1 cellular context compared by ENCODE assay signal in genomic region chr7:47580175-47580701, GRCh38.
A peak's percentile ranks its signal among the peaks of the same experiment; 100 is the strongest.
TF ChIP-seq lines count a peak whose summit lies in the region.

No MANE protein-coding gene starts in this region.

TF ChIP-seq in HepG2, 621 proteins besides CTCF, POLR2A, EP300 and RAD21 (continued from another document):
- TF ChIP-seq, protein P1, sequence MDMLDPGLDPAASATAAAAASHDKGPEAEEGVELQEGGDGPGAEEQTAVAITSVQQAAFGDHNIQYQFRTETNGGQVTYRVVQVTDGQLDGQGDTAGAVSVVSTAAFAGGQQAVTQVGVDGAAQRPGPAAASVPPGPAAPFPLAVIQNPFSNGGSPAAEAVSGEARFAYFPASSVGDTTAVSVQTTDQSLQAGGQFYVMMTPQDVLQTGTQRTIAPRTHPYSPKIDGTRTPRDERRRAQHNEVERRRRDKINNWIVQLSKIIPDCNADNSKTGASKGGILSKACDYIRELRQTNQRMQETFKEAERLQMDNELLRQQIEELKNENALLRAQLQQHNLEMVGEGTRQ (IDR thresholded peaks at IDR 0.05; ENCODE audit: low read depth, low read length) = no peak
- TF ChIP-seq, protein P1 (CRISPR knock-in tag; IDR thresholded peaks at IDR 0.05; ENCODE audit: borderline replicate concordance) = no peak
- TF ChIP-seq ZNF501 (CRISPR knock-in tag; IDR thresholded peaks at IDR 0.05) (no peak), NR1H2 (CRISPR knock-in tag; IDR thresholded peaks at IDR 0.05; ENCODE audit: borderline replicate concordance, low read depth) (no peak), HMGA1 (CRISPR knock-in tag; conservative IDR thresholded peaks at IDR 0.05) (no peak), ZNF24 (IDR thresholded peaks at IDR 0.05) (no peak), PHB2 (IDR thresholded peaks at IDR 0.05; ENCODE audit: partially characterized antibody) (no peak), ZBTB42 (CRISPR knock-in tag; IDR thresholded peaks at IDR 0.05) (no peak), ZNF292 (CRISPR knock-in tag; IDR thresholded peaks at IDR 0.05; ENCODE audit: borderline replicate concordance, low read depth) (no peak; the same call in 1 of the 2 replicates), ZNF670 (CRISPR knock-in tag; IDR thresholded peaks at IDR 0.05; ENCODE audit: borderline replicate concordance) (no peak), ZNF747 (CRISPR knock-in tag; IDR thresholded peaks at IDR 0.05; ENCODE audit: borderline replicate concordance) (no peak)
- TF ChIP-seq, protein P2, sequence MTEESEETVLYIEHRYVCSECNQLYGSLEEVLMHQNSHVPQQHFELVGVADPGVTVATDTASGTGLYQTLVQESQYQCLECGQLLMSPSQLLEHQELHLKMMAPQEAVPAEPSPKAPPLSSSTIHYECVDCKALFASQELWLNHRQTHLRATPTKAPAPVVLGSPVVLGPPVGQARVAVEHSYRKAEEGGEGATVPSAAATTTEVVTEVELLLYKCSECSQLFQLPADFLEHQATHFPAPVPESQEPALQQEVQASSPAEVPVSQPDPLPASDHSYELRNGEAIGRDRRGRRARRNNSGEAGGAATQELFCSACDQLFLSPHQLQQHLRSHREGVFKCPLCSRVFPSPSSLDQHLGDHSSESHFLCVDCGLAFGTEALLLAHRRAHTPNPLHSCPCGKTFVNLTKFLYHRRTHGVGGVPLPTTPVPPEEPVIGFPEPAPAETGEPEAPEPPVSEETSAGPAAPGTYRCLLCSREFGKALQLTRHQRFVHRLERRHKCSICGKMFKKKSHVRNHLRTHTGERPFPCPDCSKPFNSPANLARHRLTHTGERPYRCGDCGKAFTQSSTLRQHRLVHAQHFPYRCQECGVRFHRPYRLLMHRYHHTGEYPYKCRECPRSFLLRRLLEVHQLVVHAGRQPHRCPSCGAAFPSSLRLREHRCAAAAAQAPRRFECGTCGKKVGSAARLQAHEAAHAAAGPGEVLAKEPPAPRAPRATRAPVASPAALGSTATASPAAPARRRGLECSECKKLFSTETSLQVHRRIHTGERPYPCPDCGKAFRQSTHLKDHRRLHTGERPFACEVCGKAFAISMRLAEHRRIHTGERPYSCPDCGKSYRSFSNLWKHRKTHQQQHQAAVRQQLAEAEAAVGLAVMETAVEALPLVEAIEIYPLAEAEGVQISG (CRISPR knock-in tag; IDR thresholded peaks at IDR 0.05) = peak; percentile 56
- TF ChIP-seq, protein P3, sequence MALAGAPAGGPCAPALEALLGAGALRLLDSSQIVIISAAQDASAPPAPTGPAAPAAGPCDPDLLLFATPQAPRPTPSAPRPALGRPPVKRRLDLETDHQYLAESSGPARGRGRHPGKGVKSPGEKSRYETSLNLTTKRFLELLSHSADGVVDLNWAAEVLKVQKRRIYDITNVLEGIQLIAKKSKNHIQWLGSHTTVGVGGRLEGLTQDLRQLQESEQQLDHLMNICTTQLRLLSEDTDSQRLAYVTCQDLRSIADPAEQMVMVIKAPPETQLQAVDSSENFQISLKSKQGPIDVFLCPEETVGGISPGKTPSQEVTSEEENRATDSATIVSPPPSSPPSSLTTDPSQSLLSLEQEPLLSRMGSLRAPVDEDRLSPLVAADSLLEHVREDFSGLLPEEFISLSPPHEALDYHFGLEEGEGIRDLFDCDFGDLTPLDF (CRISPR knock-in tag; IDR thresholded peaks at IDR 0.05) = no peak
- TF ChIP-seq, protein P4, sequence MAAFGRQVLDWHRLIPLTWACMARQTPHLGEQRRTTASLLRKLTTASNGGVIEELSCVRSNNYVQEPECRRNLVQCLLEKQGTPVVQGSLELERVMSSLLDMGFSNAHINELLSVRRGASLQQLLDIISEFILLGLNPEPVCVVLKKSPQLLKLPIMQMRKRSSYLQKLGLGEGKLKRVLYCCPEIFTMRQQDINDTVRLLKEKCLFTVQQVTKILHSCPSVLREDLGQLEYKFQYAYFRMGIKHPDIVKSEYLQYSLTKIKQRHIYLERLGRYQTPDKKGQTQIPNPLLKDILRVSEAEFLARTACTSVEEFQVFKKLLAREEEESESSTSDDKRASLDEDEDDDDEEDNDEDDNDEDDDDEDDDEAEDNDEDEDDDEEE (CRISPR knock-in tag; IDR thresholded peaks at IDR 0.05) = no peak
- TF ChIP-seq, protein P5, sequence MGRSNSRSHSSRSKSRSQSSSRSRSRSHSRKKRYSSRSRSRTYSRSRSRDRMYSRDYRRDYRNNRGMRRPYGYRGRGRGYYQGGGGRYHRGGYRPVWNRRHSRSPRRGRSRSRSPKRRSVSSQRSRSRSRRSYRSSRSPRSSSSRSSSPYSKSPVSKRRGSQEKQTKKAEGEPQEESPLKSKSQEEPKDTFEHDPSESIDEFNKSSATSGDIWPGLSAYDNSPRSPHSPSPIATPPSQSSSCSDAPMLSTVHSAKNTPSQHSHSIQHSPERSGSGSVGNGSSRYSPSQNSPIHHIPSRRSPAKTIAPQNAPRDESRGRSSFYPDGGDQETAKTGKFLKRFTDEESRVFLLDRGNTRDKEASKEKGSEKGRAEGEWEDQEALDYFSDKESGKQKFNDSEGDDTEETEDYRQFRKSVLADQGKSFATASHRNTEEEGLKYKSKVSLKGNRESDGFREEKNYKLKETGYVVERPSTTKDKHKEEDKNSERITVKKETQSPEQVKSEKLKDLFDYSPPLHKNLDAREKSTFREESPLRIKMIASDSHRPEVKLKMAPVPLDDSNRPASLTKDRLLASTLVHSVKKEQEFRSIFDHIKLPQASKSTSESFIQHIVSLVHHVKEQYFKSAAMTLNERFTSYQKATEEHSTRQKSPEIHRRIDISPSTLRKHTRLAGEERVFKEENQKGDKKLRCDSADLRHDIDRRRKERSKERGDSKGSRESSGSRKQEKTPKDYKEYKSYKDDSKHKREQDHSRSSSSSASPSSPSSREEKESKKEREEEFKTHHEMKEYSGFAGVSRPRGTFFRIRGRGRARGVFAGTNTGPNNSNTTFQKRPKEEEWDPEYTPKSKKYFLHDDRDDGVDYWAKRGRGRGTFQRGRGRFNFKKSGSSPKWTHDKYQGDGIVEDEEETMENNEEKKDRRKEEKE (IDR thresholded peaks at IDR 0.05) = no peak
